In the genomic region with DNA sequence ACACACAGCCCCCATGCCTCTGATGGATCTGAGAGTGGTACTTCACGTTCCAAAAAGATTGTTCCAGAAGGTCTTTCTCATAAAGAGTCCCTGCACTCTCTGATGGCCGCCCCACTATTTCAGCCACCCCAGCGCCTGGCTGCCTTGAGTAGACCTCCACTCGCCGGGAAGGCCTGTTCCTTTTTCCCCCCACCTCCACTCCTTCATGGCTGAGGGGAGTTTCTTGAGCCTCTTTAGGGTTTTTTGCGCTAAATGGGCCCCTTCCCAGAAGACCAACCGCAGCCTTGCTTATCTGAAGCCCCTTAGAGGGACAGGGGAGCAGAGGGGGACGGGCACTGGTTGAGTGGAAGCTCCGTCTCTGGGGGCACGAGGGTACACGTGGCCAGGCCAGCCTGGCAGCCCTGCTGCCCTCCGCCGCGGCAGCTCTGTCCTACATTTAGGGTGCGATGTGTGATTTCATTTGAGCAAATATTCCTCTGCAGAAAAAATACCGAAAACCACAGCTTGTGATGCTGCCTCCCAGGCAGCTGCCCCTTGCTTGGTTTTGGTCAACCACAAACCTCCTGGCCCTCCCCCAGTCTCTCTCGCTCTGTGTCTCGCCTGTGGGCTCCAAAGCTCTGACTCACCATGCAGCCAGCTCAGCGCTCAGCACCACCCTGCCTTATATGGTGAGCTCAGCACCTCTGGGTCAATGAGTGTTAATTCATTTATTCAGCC, we compare ENCODE assay signal across 1 cellular context.
TF ChIP-seq lines count a peak whose summit lies in the region.

No MANE protein-coding gene starts in this region.

TF ChIP-seq in K562, 482 proteins besides CTCF, POLR2A, EP300 and RAD21 (continued from another document and continues in another):
- no peak for TF ChIP-seq SMARCB1 (IDR thresholded peaks at IDR 0.05; ENCODE audit: insufficient read length, low read depth)
- peak; percentile 41; the same call in 1 of the 2 replicates for TF ChIP-seq NFE2 (IDR thresholded peaks at IDR 0.05; ENCODE audit: low read depth)
- TF ChIP-seq ZBTB8A (IDR thresholded peaks at IDR 0.05; ENCODE audit: partially characterized antibody), result no peak
- TF ChIP-seq SRSF3 (IDR thresholded peaks at IDR 0.05; ENCODE audit: insufficient read depth, low read length), result no peak
- peak; percentile 60; the same call in 1 of the 2 replicates for TF ChIP-seq ESRRA (IDR thresholded peaks at IDR 0.05; ENCODE audit: borderline replicate concordance, low read depth)
- no peak for TF ChIP-seq SNIP1 (IDR thresholded peaks at IDR 0.05; ENCODE audit: low read depth)
- TF ChIP-seq, protein P1, sequence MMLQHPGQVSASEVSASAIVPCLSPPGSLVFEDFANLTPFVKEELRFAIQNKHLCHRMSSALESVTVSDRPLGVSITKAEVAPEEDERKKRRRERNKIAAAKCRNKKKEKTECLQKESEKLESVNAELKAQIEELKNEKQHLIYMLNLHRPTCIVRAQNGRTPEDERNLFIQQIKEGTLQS (IDR thresholded peaks at IDR 0.05), result peak; percentile 75
- TF ChIP-seq, protein P1 (CRISPR knock-in tag; conservative IDR thresholded peaks at IDR 0.05), result 0 out of 2 replicates have a peak, but pooled peaks have one; percentile 55
- no peak for TF ChIP-seq KAT7 (CRISPR knock-in tag; IDR thresholded peaks at IDR 0.05; ENCODE audit: borderline replicate concordance)
- TF ChIP-seq KLF10 (CRISPR knock-in tag; IDR thresholded peaks at IDR 0.05), result no peak
- no peak for TF ChIP-seq POLR2AphosphoS5 (IDR thresholded peaks at IDR 0.05; ENCODE audit: control insufficient read depth, insufficient read depth, low read depth, low read length)
- peak; percentile 38; the same call in 1 of the 2 replicates for TF ChIP-seq SMARCE1 (IDR thresholded peaks at IDR 0.05)
- TF ChIP-seq, protein P2, sequence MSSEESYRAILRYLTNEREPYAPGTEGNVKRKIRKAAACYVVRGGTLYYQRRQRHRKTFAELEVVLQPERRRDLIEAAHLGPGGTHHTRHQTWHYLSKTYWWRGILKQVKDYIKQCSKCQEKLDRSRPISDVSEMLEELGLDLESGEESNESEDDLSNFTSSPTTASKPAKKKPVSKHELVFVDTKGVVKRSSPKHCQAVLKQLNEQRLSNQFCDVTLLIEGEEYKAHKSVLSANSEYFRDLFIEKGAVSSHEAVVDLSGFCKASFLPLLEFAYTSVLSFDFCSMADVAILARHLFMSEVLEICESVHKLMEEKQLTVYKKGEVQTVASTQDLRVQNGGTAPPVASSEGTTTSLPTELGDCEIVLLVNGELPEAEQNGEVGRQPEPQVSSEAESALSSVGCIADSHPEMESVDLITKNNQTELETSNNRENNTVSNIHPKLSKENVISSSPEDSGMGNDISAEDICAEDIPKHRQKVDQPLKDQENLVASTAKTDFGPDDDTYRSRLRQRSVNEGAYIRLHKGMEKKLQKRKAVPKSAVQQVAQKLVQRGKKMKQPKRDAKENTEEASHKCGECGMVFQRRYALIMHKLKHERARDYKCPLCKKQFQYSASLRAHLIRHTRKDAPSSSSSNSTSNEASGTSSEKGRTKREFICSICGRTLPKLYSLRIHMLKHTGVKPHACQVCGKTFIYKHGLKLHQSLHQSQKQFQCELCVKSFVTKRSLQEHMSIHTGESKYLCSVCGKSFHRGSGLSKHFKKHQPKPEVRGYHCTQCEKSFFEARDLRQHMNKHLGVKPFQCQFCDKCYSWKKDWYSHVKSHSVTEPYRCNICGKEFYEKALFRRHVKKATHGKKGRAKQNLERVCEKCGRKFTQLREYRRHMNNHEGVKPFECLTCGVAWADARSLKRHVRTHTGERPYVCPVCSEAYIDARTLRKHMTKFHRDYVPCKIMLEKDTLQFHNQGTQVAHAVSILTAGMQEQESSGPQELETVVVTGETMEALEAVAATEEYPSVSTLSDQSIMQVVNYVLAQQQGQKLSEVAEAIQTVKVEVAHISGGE (CRISPR knock-in tag; IDR thresholded peaks at IDR 0.05), result peak in 1 of 3 experiments; percentile 69; a peak in 2 of 6 replicates
- TF ChIP-seq, protein P3, sequence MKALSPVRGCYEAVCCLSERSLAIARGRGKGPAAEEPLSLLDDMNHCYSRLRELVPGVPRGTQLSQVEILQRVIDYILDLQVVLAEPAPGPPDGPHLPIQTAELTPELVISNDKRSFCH (CRISPR knock-in tag; IDR thresholded peaks at IDR 0.05), result no peak
- TF ChIP-seq, protein P3 (tag; IDR thresholded peaks at IDR 0.05), result no peak
- peak; percentile 86; the same call in 1 of the 2 replicates for TF ChIP-seq ZNF589 (CRISPR knock-in tag; IDR thresholded peaks at IDR 0.05; ENCODE audit: low read depth)
- TF ChIP-seq JUND (IDR thresholded peaks at IDR 0.05; ENCODE audit: borderline replicate concordance, low read depth, low read length), result peak; percentile 85
- peak; percentile 71; the same call in 1 of the 3 replicates for TF ChIP-seq JUND (tag; IDR thresholded peaks at IDR 0.05; ENCODE audit: borderline replicate concordance, low read depth, low read length)
- 0 out of 2 replicates have a peak, but pooled peaks have one; percentile 6 for TF ChIP-seq CBFA2T2 (conservative IDR thresholded peaks at IDR 0.05)
- TF ChIP-seq, protein P4, sequence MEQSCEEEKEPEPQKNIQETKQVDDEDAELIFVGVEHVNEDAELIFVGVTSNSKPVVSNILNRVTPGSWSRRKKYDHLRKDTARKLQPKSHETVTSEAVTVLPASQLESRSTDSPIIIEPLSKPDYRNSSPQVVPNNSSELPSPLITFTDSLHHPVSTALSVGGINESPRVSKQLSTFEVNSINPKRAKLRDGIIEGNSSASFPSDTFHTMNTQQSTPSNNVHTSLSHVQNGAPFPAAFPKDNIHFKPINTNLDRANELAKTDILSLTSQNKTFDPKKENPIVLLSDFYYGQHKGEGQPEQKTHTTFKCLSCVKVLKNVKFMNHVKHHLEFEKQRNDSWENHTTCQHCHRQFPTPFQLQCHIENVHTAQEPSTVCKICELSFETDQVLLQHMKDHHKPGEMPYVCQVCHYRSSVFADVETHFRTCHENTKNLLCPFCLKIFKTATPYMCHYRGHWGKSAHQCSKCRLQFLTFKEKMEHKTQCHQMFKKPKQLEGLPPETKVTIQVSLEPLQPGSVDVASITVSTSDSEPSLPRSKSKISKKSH (CRISPR knock-in tag; IDR thresholded peaks at IDR 0.05), result no peak
- TF ChIP-seq ZNF584 (CRISPR knock-in tag; IDR thresholded peaks at IDR 0.05; ENCODE audit: low read depth), result peak; percentile 70; the same call in 1 of the 2 replicates
- TF ChIP-seq, protein P5, sequence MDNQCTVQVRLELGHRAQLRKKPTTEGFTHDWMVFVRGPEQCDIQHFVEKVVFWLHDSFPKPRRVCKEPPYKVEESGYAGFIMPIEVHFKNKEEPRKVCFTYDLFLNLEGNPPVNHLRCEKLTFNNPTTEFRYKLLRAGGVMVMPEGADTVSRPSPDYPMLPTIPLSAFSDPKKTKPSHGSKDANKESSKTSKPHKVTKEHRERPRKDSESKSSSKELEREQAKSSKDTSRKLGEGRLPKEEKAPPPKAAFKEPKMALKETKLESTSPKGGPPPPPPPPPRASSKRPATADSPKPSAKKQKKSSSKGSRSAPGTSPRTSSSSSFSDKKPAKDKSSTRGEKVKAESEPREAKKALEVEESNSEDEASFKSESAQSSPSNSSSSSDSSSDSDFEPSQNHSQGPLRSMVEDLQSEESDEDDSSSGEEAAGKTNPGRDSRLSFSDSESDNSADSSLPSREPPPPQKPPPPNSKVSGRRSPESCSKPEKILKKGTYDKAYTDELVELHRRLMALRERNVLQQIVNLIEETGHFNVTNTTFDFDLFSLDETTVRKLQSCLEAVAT (IDR thresholded peaks at IDR 0.05), result peak in 1 of 2 experiments; percentile 59; a peak in 2 of 4 replicates
- peak; percentile 22; the same call in 1 of the 2 replicates for TF ChIP-seq KLF16 (IDR thresholded peaks at IDR 0.05)
- no peak for TF ChIP-seq SMARCC2 (IDR thresholded peaks at IDR 0.05; ENCODE audit: low read depth)
- TF ChIP-seq, protein P6, sequence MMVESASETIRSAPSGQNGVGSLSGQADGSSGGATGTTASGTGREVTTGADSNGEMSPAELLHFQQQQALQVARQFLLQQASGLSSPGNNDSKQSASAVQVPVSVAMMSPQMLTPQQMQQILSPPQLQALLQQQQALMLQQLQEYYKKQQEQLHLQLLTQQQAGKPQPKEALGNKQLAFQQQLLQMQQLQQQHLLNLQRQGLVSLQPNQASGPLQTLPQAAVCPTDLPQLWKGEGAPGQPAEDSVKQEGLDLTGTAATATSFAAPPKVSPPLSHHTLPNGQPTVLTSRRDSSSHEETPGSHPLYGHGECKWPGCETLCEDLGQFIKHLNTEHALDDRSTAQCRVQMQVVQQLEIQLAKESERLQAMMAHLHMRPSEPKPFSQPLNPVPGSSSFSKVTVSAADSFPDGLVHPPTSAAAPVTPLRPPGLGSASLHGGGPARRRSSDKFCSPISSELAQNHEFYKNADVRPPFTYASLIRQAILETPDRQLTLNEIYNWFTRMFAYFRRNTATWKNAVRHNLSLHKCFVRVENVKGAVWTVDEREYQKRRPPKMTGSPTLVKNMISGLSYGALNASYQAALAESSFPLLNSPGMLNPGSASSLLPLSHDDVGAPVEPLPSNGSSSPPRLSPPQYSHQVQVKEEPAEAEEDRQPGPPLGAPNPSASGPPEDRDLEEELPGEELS (CRISPR knock-in tag; IDR thresholded peaks at IDR 0.05; ENCODE audit: borderline replicate concordance), result 0 out of 2 replicates have a peak, but pooled peaks have one; percentile 22
- TF ChIP-seq CHCHD3 (CRISPR knock-in tag; IDR thresholded peaks at IDR 0.05), result no peak
- TF ChIP-seq MAFK (IDR thresholded peaks at IDR 0.05; ENCODE audit: low read length), result peak; percentile 53
- no peak for TF ChIP-seq MTA1 (IDR thresholded peaks at IDR 0.05; ENCODE audit: borderline replicate concordance)
- TF ChIP-seq GTF2A2 (tag; IDR thresholded peaks at IDR 0.05), result no peak
- TF ChIP-seq ZBTB1 (CRISPR knock-in tag; IDR thresholded peaks at IDR 0.05; ENCODE audit: borderline replicate concordance, low read depth), result peak; percentile 87; the same call in 1 of the 2 replicates
- peak; percentile 48; the same call in 1 of the 2 replicates for TF ChIP-seq TCF3 (CRISPR knock-in tag; IDR thresholded peaks at IDR 0.05)
- TF ChIP-seq POLR2G (IDR thresholded peaks at IDR 0.05; ENCODE audit: low read depth, low read length), result no peak
- no peak for TF ChIP-seq ZNF57 (CRISPR knock-in tag; IDR thresholded peaks at IDR 0.05)
- peak; percentile 90 to 98 for TF ChIP-seq SRF (CRISPR knock-in tag; IDR thresholded peaks at IDR 0.05)
- TF ChIP-seq CREM (IDR thresholded peaks at IDR 0.05; ENCODE audit: low read depth), result peak; percentile 34; the same call in 1 of the 2 replicates
- TF ChIP-seq, protein P7, sequence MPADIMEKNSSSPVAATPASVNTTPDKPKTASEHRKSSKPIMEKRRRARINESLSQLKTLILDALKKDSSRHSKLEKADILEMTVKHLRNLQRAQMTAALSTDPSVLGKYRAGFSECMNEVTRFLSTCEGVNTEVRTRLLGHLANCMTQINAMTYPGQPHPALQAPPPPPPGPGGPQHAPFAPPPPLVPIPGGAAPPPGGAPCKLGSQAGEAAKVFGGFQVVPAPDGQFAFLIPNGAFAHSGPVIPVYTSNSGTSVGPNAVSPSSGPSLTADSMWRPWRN (IDR thresholded peaks at IDR 0.05; ENCODE audit: low read depth), result peak; percentile 87
- TF ChIP-seq ZNF444 (CRISPR knock-in tag; IDR thresholded peaks at IDR 0.05), result no peak
- TF ChIP-seq BHLHE40 (IDR thresholded peaks at IDR 0.05; ENCODE audit: low read length), result 0 out of 2 replicates have a peak, but pooled peaks have one; percentile 53
- TF ChIP-seq ZFP36 (IDR thresholded peaks at IDR 0.05; ENCODE audit: low read depth, low read length, partially characterized antibody), result peak; percentile 10
- TF ChIP-seq SIN3A (IDR thresholded peaks at IDR 0.05; ENCODE audit: borderline replicate concordance in 2 of 2, control insufficient read depth in 1 of 2, low read depth in 2 of 2, low read length in 2 of 2), result no peak
- TF ChIP-seq TRIM24 (IDR thresholded peaks at IDR 0.05), result no peak
- TF ChIP-seq THRAP3 (IDR thresholded peaks at IDR 0.05; ENCODE audit: borderline replicate concordance), result no peak
- TF ChIP-seq, protein P8, sequence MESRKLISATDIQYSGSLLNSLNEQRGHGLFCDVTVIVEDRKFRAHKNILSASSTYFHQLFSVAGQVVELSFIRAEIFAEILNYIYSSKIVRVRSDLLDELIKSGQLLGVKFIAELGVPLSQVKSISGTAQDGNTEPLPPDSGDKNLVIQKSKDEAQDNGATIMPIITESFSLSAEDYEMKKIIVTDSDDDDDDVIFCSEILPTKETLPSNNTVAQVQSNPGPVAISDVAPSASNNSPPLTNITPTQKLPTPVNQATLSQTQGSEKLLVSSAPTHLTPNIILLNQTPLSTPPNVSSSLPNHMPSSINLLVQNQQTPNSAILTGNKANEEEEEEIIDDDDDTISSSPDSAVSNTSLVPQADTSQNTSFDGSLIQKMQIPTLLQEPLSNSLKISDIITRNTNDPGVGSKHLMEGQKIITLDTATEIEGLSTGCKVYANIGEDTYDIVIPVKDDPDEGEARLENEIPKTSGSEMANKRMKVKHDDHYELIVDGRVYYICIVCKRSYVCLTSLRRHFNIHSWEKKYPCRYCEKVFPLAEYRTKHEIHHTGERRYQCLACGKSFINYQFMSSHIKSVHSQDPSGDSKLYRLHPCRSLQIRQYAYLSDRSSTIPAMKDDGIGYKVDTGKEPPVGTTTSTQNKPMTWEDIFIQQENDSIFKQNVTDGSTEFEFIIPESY (CRISPR knock-in tag; IDR thresholded peaks at IDR 0.05), result no peak
- TF ChIP-seq, protein P9, sequence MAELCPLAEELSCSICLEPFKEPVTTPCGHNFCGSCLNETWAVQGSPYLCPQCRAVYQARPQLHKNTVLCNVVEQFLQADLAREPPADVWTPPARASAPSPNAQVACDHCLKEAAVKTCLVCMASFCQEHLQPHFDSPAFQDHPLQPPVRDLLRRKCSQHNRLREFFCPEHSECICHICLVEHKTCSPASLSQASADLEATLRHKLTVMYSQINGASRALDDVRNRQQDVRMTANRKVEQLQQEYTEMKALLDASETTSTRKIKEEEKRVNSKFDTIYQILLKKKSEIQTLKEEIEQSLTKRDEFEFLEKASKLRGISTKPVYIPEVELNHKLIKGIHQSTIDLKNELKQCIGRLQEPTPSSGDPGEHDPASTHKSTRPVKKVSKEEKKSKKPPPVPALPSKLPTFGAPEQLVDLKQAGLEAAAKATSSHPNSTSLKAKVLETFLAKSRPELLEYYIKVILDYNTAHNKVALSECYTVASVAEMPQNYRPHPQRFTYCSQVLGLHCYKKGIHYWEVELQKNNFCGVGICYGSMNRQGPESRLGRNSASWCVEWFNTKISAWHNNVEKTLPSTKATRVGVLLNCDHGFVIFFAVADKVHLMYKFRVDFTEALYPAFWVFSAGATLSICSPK (IDR thresholded peaks at IDR 0.05; ENCODE audit: borderline replicate concordance), result no peak
- peak; percentile 68; the same call in 1 of the 2 replicates for TF ChIP-seq ZNF766 (CRISPR knock-in tag; conservative IDR thresholded peaks at IDR 0.05)
- TF ChIP-seq, protein P10, sequence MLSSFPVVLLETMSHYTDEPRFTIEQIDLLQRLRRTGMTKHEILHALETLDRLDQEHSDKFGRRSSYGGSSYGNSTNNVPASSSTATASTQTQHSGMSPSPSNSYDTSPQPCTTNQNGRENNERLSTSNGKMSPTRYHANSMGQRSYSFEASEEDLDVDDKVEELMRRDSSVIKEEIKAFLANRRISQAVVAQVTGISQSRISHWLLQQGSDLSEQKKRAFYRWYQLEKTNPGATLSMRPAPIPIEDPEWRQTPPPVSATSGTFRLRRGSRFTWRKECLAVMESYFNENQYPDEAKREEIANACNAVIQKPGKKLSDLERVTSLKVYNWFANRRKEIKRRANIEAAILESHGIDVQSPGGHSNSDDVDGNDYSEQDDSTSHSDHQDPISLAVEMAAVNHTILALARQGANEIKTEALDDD (IDR thresholded peaks at IDR 0.05), result 0 out of 2 replicates have a peak, but pooled peaks have one; percentile 24
